18 cellular contexts compared by ENCODE assay signal in the genomic region with DNA sequence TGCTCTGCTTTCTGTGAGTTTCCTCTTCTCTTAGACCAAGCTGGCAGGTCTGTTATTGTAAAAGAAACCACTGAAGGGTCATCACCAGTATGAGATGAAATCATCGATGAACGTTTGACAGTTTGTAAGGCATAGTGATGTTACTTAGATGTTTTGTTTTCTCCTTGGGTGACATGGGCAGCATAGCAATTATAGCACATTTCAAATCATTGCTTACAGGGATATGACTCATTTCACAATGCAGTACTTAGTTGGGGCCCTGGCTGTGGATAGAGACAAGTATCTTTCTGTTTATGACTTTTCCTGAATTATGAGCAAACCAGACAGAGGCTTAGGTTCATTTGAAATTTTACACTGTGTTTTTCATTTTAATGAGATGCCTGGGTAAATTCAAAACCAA.
"Had no signal": no experiment of that assay in that cellular context is flagged by ENCODE, and none has a peak within 500 bp of the region (broad histone marks: within the 10 kb centered on the region; RNA-seq: fewer than 3 reads in every experiment).

No MANE protein-coding gene starts in this region.

- DNase-seq: activated CD4-positive, alpha-beta memory T cell treated with anti-CD3 and anti-CD28 coated beads, Interleukin-2, amount 10 ng/mL, durations not matched to agents 7 days and 5 days; activated CD4-positive, alpha-beta T cell treated with anti-CD3 and anti-CD28 coated beads for 4 hours; activated CD4-positive, CD25-positive, alpha-beta regulatory T cell; activated effector memory CD4-positive, alpha-beta T cell treated with Interleukin-2 at 50 U/mL for 16 hours; activated naive CD4-positive, alpha-beta T cell treated with anti-CD3 and anti-CD28 coated beads for 36 hours; activated T-cell treated with anti-CD3 and anti-CD28 coated beads, Interleukin-2, amount 50 U/mL, for 72 hours; amygdala; cerebellar nuclear complex; immature natural killer cell; kidney glomerular epithelial cell; left ventricle myocardium inferior; midbrain; ovary; stimulated activated CD4-positive, alpha-beta T cell treated with anti-CD3 and anti-CD28 coated beads, Interleukin-1b, Interleukin-23, amount 100 ng/mL, for 48 hours; substantia nigra; T1000; thyroid gland; upper lobe of right lung had no signal
